ENCODE assay signal across 9 cellular contexts in the genomic region with DNA sequence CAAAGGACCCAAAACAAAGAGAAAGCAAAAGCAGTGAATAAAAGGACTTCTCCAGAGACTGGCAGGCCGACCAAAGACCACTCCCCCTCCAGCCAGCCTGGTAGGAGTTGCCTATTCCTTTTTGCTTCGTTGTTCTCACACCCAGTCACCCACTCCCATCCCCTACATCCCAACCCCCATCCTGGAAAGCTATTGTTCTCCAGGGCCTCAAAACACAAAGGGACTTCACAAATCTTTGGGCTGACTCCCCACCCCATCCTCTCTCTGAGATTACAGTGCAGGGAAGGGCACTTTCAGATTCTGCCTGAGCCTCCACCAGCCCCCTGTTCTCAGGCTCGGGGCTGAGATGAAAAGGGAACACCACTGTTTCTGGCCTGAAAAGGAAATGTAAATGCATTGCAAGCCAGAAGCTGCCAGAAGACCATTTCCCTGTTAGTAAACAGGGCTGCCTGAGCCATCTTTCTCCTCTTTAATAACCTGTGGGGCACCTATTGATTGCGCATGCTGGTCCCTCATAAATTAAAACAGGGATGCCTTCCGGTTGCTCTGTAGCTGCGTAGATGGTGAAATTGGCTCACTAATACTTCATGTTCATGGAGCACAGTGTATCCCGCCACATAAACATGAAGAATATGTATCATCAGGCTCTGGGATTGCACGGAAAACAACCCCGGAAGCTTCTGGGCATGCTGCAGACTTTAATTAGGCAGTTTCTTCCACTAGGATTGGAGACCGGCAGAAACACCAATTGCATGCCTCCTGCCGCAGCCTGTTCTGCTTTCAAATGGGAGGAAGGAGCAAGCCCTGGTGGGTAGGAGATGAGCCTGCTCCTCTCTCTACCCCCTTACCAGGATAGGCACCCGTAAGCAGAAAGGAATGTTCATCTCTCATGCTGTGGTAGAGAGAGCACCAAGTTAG.
DNase-seq lines count a peak whose midpoint lies in the region; ATAC-seq and TF ChIP-seq lines count a peak whose summit lies in the region.
"Had no signal": no experiment of that assay in that cellular context is flagged by ENCODE, and none has a peak within 500 bp of the region (broad histone marks: within the 10 kb centered on the region; RNA-seq: fewer than 3 reads in every experiment).

No MANE protein-coding gene starts in this region.

- peak; percentile 29 to 42 for ATAC-seq in lower lobe of right lung
- peak; percentile 15 for ATAC-seq in upper lobe of right lung
- no peak for ATAC-seq in HG03460 (IDR thresholded peaks at IDR 0.05; ENCODE audit: unreplicated experiment)
- ATAC-seq: K562 had no signal

- intact Hi-C loops in lower lobe of right lung (cut with DNase I) (no loop called here), upper lobe of right lung (cut with DNase I) (no loop called here)

- peaks cover 54% of the 10 kb centered on the region for H3K4me1 ChIP-seq in DOHH2 (ENCODE audit: control insufficient read depth, low read length)
- peaks cover 20% of the 10 kb centered on the region for H3K4me1 ChIP-seq in lower lobe of right lung
- H3K4me1 ChIP-seq in upper lobe of right lung: peaks cover 16% of the 10 kb centered on the region

- H3K36me3 ChIP-seq in DOHH2 (ENCODE audit: control insufficient read depth, low read length) (no peaks in the 10 kb centered on the region), lower lobe of right lung (no peaks in the 10 kb centered on the region), upper lobe of right lung (no peaks in the 10 kb centered on the region)

- H3K27me3 ChIP-seq in DOHH2 (ENCODE audit: control insufficient read depth, low read length): no peaks in the 10 kb centered on the region
- H3K27me3 ChIP-seq in lower lobe of right lung (ENCODE audit: low read depth): no peaks in the 10 kb centered on the region
- H3K27me3 ChIP-seq in upper lobe of right lung: no peaks in the 10 kb centered on the region

- H3K9me2 ChIP-seq in DOHH2 (replicated peaks; ENCODE audit: control insufficient read depth, low read length): no peaks in the 10 kb centered on the region

- no peak for TF ChIP-seq CTCF in DOHH2 (IDR thresholded peaks at IDR 0.05; ENCODE audit: low read depth, low read length, poor library complexity, severe bottlenecking)
- no peak for TF ChIP-seq CTCF in cardiac fibroblast (IDR thresholded peaks at IDR 0.05; ENCODE audit: low read depth, low read length)
- TF ChIP-seq CTCF in lower lobe of right lung (IDR thresholded peaks at IDR 0.05): no peak
- no peak for TF ChIP-seq CTCF in upper lobe of right lung (IDR thresholded peaks at IDR 0.05)

- H3F3A ChIP-seq in DOHH2 (ENCODE audit: control insufficient read depth, insufficient read depth): 0 out of 2 replicates have a peak, but pooled peaks cover 3% of the 10 kb centered on the region

- H3K9me3 ChIP-seq in DOHH2 (ENCODE audit: control insufficient read depth, insufficient read depth, low read length): no peaks in the 10 kb centered on the region
- no peaks in the 10 kb centered on the region for H3K9me3 ChIP-seq in lower lobe of right lung
- H3K9me3 ChIP-seq in upper lobe of right lung: no peaks in the 10 kb centered on the region

- no peaks in the 10 kb centered on the region for H4K20me1 ChIP-seq in DOHH2 (ENCODE audit: control insufficient read depth, insufficient read depth, low read depth, low read length)

- no peaks in the 10 kb centered on the region for H3K79me2 ChIP-seq in DOHH2 (ENCODE audit: control insufficient read depth, low read length)

- H3K27ac ChIP-seq in DOHH2 (ENCODE audit: low read depth, low read length) (no peak overlapping the region), lower lobe of right lung (peak overlapping the region; percentile 38), upper lobe of right lung (peak overlapping the region; percentile 30)

- peak overlapping the region; percentile 35 for H3K4me2 ChIP-seq in DOHH2 (ENCODE audit: low read length)

- peak; percentile 80 for DNase-seq in LHCN-M2 (ENCODE audit: low read depth)
- DNase-seq in cardiac fibroblast (ENCODE audit: low read depth in 2 of 2): peak; percentile 65 to 78
- DNase-seq in lower lobe of right lung: no peak
- no peak for DNase-seq in upper lobe of right lung
- no peak for DNase-seq in NCI-H526 treated with DMSO at 0.1 percent for 48 hours (lab: John Stamatoyannopoulos, UW)
- no peak for DNase-seq in stimulated activated CD4-positive, alpha-beta T cell treated with anti-CD3 and anti-CD28 coated beads, Interleukin-12 subunit alpha, Interleukin-12 subunit beta, amount 100 ng/mL, for 4 hours

- H3K4me3 ChIP-seq in DOHH2 (ENCODE audit: low read length) (peak overlapping the region; percentile 19; the same call in 1 of the 2 replicates), cardiac fibroblast (replicated peaks in 1 of 2; ENCODE audit: low read depth in 2 of 2, low read length in 2 of 2) (no peak overlapping the region), lower lobe of right lung (peak overlapping the region; percentile 24), upper lobe of right lung (peak overlapping the region; percentile 21)
- H3K4me3 ChIP-seq: K562 had no signal

Comparison
In these comparisons a context has a peak if more than half of its experiments do, and no peak if none do; other contexts are left out.
1. H3K4me3 ChIP-seq: peak in DOHH2 (single experiment), lower lobe of right lung (single experiment) and upper lobe of right lung (single experiment); none in cardiac fibroblast (0 of 2).
2. DNase-seq: peak in LHCN-M2 (single experiment) and cardiac fibroblast (2 of 2); none in lower lobe of right lung (single experiment), upper lobe of right lung (single experiment), NCI-H526 treated with DMSO at 0.1 percent for 48 hours (single experiment) and stimulated activated CD4-positive, alpha-beta T cell treated with anti-CD3 and anti-CD28 coated beads, Interleukin-12 subunit alpha, Interleukin-12 subunit beta, amount 100 ng/mL, for 4 hours (single experiment).